ENCODE assay signal across 12 cellular contexts in the genomic region with DNA sequence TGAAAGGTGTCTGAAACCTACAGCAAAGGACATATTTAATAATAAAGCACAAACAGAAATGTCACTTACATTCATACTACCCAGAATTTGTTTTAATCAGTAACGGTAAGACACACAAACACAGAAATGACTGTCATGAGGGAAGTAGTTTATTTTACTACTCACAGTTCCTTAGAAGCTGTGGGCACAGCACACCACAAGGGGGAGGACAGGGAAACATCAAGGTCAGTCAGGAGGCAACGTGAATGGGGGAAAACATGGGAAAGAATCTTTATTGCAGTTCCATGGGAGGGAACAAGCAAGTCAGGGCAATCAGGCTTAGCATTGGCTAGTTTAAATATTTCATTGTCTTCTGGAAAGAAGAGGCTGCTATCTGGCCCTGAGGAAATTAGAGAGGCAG.
A peak's percentile ranks its signal among the peaks of the same experiment; 100 is the strongest.
DNase-seq lines count a peak whose midpoint lies in the region; ATAC-seq and TF ChIP-seq lines count a peak whose summit lies in the region.
"Had no signal": no experiment of that assay in that cellular context is flagged by ENCODE, and none has a peak within 500 bp of the region (broad histone marks: within the 10 kb centered on the region; RNA-seq: fewer than 3 reads in every experiment).

No MANE protein-coding gene starts in this region.

- no peaks in the 10 kb centered on the region for H3K27me3 Mint-ChIP-seq in endothelial cell (ENCODE audit: unreplicated experiment)
- H3K27me3 Mint-ChIP-seq: activated naive CD8-positive, alpha-beta T cell treated with anti-CD3 and anti-CD28 coated beads, Interleukin-2, amount 10 ng/mL, durations not matched to agents 7 days and 5 days had no signal

- H3K4me1 Mint-ChIP-seq in endothelial cell (ENCODE audit: unreplicated experiment), result no peaks in the 10 kb centered on the region

- TF ChIP-seq CTCF in endothelial cell (IDR thresholded peaks at IDR 0.05; ENCODE audit: unreplicated experiment) (peak; percentile 18), retinal pigment epithelial cell (conservative IDR thresholded peaks at IDR 0.05; ENCODE audit: low read depth, low read length) (peak; percentile 51)

- ATAC-seq in HG02588 (IDR thresholded peaks at IDR 0.05; ENCODE audit: unreplicated experiment) (no peak), GM19467 (IDR thresholded peaks at IDR 0.05; ENCODE audit: unreplicated experiment) (no peak)

- H3K4me3 Mint-ChIP-seq in endothelial cell (ENCODE audit: unreplicated experiment), result no peak overlapping the region
- H3K4me3 Mint-ChIP-seq: activated naive CD8-positive, alpha-beta T cell treated with anti-CD3 and anti-CD28 coated beads, Interleukin-2, amount 10 ng/mL, durations not matched to agents 7 days and 5 days; T-helper 1 cell treated with Interleukin-12 subunit alpha and Interleukin-12 subunit beta and Interleukin-4 antibody, amounts not matched to agents 30 μg/mL and 1 μg/mL, for 36 hours had no signal

- H3K9me3 Mint-ChIP-seq in endothelial cell (ENCODE audit: unreplicated experiment), result no peaks in the 10 kb centered on the region

- in situ Hi-C loops in KBM-7 (cut with MboI; ENCODE audit: low pct_unique_long_range_greater_than_20kb, low sequenced_read_pairs), result loop anchor here (25.0 kb wide), 1 partner anchor 236 kb away; no protein-coding TSS in a partner anchor

- H3K36me3 Mint-ChIP-seq in endothelial cell (ENCODE audit: low read depth, unreplicated experiment), result no peaks in the 10 kb centered on the region

- H3K4me3 ChIP-seq in retinal pigment epithelial cell (ENCODE audit: low read length), result no peak overlapping the region
- H3K4me3 ChIP-seq: coronary artery, lower lobe of right lung had no signal

- H3K27ac Mint-ChIP-seq in endothelial cell (ENCODE audit: unreplicated experiment), result no peak overlapping the region
- H3K27ac Mint-ChIP-seq: activated naive CD8-positive, alpha-beta T cell treated with anti-CD3 and anti-CD28 coated beads, Interleukin-2, amount 10 ng/mL, durations not matched to agents 7 days and 5 days; T-helper 1 cell treated with Interleukin-12 subunit alpha and Interleukin-12 subunit beta and Interleukin-4 antibody, amounts not matched to agents 30 μg/mL and 1 μg/mL, for 36 hours had no signal

- DNase-seq in ELR (ENCODE audit: low read depth) (peak; percentile 24), KBM-7 (peak; percentile 36), endothelial cell (ENCODE audit: low spot score) (no peak), retinal pigment epithelial cell (ENCODE audit: low read depth) (no peak), NCI-H146 treated with DMSO at 0.1 percent for 48 hours (lab: John Stamatoyannopoulos, UW; ENCODE audit: unreplicated experiment) (no peak)
- DNase-seq: activated naive CD8-positive, alpha-beta T cell treated with anti-CD3 and anti-CD28 coated beads, Interleukin-2, amount 10 ng/mL, durations not matched to agents 7 days and 5 days; lower lobe of right lung; NCI-H1417 treated with DMSO at 0.1 percent for 48 hours had no signal

Comparison
In these comparisons a context has a peak if more than half of its experiments do, and no peak if none do; other contexts are left out.
1. DNase-seq: peak in ELR (single experiment) and KBM-7 (single experiment); none in endothelial cell (single experiment), retinal pigment epithelial cell (single experiment) and NCI-H146 treated with DMSO at 0.1 percent for 48 hours (single experiment).